28 cellular contexts compared by ENCODE assay signal in genomic region chr13:113539822-113540221, GRCh38. TPM values are rescaled to one million over a fixed set of nuclear protein-coding genes. Genes with fewer than 3 reads are reported as not detected.
DNase-seq lines count a peak whose midpoint lies in the region; ATAC-seq and TF ChIP-seq lines count a peak whose summit lies in the region.
"Had no signal": no experiment of that assay in that cellular context is flagged by ENCODE, and none has a peak within 500 bp of the region (broad histone marks: within the 10 kb centered on the region; RNA-seq: fewer than 3 reads in every experiment).

No MANE protein-coding gene starts in this region.

- no peaks in the 10 kb centered on the region for H3K9me3 ChIP-seq in HEK293 (ENCODE audit: control insufficient read depth, insufficient read depth, low read depth, low read length)
- H3K9me3 ChIP-seq: right lobe of liver, SJCRH30, transverse colon had no signal

- TF ChIP-seq CTCF in HEK293 (tag by site-specific recombination; IDR thresholded peaks at IDR 0.05) (no peak), foreskin fibroblast (IDR thresholded peaks at IDR 0.05; ENCODE audit: low read depth, low read length) (no peak)

- no peak overlapping the region for H3K4me3 ChIP-seq in HEK293 (ENCODE audit: low read depth, low read length)
- H3K4me3 ChIP-seq in foreskin fibroblast (ENCODE audit: low read depth in 1 of 2, low read length in 2 of 2) = no peak overlapping the region
- H3K4me3 ChIP-seq in skeletal muscle cell (ENCODE audit: low read depth, low read length) = no peak overlapping the region
- H3K4me3 ChIP-seq: right lobe of liver, SJCRH30, transverse colon had no signal

- no peaks in the 10 kb centered on the region for H3K4me1 ChIP-seq in HEK293 (ENCODE audit: control insufficient read depth, insufficient read depth, low read length)
- H3K4me1 ChIP-seq: right lobe of liver had no signal

- H3K36me3 ChIP-seq in HEK293 (ENCODE audit: control insufficient read depth in 2 of 2, insufficient read depth in 1 of 2, low read length in 2 of 2) = peaks cover 0 to 49% of the 10 kb centered on the region in 2 experiments; a peak in 1 of 3 replicates
- H3K36me3 ChIP-seq: transverse colon had no signal

- DNase-seq in SK-N-DZ (ENCODE audit: low spot score) = peak; percentile 63
- DNase-seq in foreskin fibroblast = peak; percentile 45 to 59
- DNase-seq in skeletal muscle cell (ENCODE audit: low read depth) = peak; percentile 72
- no peak for DNase-seq in foreskin melanocyte
- DNase-seq in stimulated activated naive CD4-positive, alpha-beta T cell (lab: John Stamatoyannopoulos, UW) = no peak
- DNase-seq: activated CD4-positive, alpha-beta T cell treated with anti-CD3 and anti-CD28 coated beads, Interleukin-2, amount 50 U/mL, for 1 hour; activated effector memory CD4-positive, alpha-beta T cell treated with Interleukin-2 at 50 U/mL for 16 hours; activated T-cell treated with anti-CD3 and anti-CD28 coated beads, Interleukin-2, amount 50 U/mL, for 1 hour; amygdala; brain microvascular endothelial cell; DMS79; effector CD4-positive, alpha-beta T cell; GDM1; MV-4-11; NCI-H1436 treated with DMSO at 0.1 percent for 48 hours; NCI-H2081 treated with DMSO at 0.1 percent for 48 hours; NCI-H446; NCI-H82; SJCRH30; stimulated activated CD4-positive, alpha-beta T cell treated with anti-CD3 and anti-CD28 coated beads, Interleukin-4, amount 100 ng/mL, for 4 hours; T-helper 9 cell; transverse colon had no signal

- CTCF ChIA-PET in HEK293 (lab: Yijun Ruan, JAX) = no interaction called here

- POLR2A ChIA-PET in HEK293 (lab: Yijun Ruan, JAX) = no interaction called here

- H3K27ac ChIP-seq in HEK293 (ENCODE audit: extremely low read depth, low read depth, low read length) = no peak overlapping the region
- H3K27ac ChIP-seq: brain microvascular endothelial cell, right lobe of liver, SJCRH30, transverse colon, VCaP had no signal

- ATAC-seq in HG02981 (IDR thresholded peaks at IDR 0.05; ENCODE audit: unreplicated experiment) = no peak
- ATAC-seq: activated naive CD4-positive, alpha-beta T cell treated with anti-CD3 and anti-CD28 coated beads, Interleukin-2, amount 50 U/mL, for 72 hours; HCT116; right lobe of liver had no signal

TF ChIP-seq in HEK293, 187 proteins besides CTCF, POLR2A, EP300 and RAD21:
- TF ChIP-seq KLF10 (tag by site-specific recombination; IDR thresholded peaks at IDR 0.05) (no peak), ZNF600 (tag by site-specific recombination; IDR thresholded peaks at IDR 0.05) (0 out of 2 replicates have a peak, but pooled peaks have one; percentile 15)

RNA-seq across cellular contexts. Expression of gene TFDP1, which starts 44.7 kb away (rescaled TPM):
- 113 and 158 TPM in 2 replicates for polyA plus RNA-seq in SK-N-DZ (2014; cell fraction: cytosol; rRNA removed)
- polyA plus RNA-seq in SK-N-DZ (2014; cell fraction: nucleus; rRNA removed) = 133 and 178 TPM in 2 replicates

RNA-seq across cellular contexts. Expression of gene DCUN1D2, which starts 49.3 kb away (rescaled TPM):
- 24.9 and 26.8 TPM in 2 replicates for polyA plus RNA-seq in SK-N-DZ (2014; cell fraction: cytosol; rRNA removed)
- polyA plus RNA-seq in SK-N-DZ (2014; cell fraction: nucleus; rRNA removed) = 33.6 and 77.2 TPM in 2 replicates

Comparison
In these comparisons a context has a peak if more than half of its experiments do, and no peak if none do; other contexts are left out.
1. DNase-seq: peak in SK-N-DZ (single experiment), foreskin fibroblast (2 of 2) and skeletal muscle cell (single experiment); none in foreskin melanocyte (single experiment) and stimulated activated naive CD4-positive, alpha-beta T cell (0 of 6).